8 cellular contexts compared by ENCODE assay signal in the genomic region with DNA sequence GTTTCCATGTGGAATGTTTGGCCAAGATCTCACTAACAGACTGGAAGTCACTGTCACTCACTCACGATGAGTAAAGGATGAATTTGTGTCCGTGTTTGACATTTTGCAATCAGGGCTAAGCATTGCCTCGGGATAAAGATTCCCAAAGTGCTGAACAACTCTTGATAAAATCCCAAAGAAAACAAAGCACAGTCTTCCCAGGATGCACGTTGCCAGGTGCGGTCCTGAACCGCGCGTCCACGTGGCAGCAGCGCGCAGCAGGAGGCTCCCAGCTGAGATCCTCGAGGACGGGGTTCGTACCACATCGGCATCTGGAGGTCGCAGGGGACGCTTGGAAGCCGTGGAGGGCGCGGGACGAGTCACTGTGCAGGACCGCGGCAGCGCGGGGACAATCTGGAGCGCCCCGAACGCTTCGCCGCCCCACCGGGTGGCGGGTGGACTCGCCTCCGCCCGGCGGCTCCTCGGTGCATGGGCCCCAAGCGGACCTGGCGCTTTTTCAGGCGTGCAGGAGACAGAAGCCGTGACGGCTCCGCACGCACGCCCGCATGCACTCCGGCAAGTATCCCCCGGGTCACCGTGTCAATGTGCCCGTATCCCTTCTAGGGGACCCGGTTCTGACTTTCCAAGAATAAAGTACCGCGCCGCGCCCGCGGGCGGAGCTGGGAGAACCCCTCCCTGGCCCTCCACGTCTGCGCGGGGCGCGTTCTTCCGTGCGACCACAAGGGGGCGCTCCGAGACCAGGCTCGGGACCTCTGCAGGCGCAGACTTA. TPM values are rescaled to one million over a fixed set of nuclear protein-coding genes. Genes with fewer than 3 reads are reported as not detected.
DNase-seq lines count a peak whose midpoint lies in the region; ATAC-seq and TF ChIP-seq lines count a peak whose summit lies in the region.

No MANE protein-coding gene starts in this region.

- no peak for DNase-seq in AG09309 (ENCODE audit: low read depth)
- peak; percentile 92 for DNase-seq in activated CD4-positive, alpha-beta memory T cell treated with anti-CD3 and anti-CD28 coated beads for 36 hours
- DNase-seq in epithelial cell of esophagus (ENCODE audit: low read depth): peak; percentile 94
- peak; percentile 85 for DNase-seq in myocyte (ENCODE audit: low read depth)
- peak; percentile 75 to 76 for DNase-seq in stimulated activated CD8-positive, alpha-beta memory T cell treated with anti-CD3 and anti-CD28 coated beads, Interleukin-7, amount 100 ng/mL, for 4 hours (ENCODE audit: low read depth in 2 of 2)
- no peak for DNase-seq in NCI-H1105 (lab: John Stamatoyannopoulos, UW)

- H3K9me3 Mint-ChIP-seq in activated CD4-positive, alpha-beta memory T cell treated with anti-CD3 and anti-CD28 coated beads for 36 hours: no peaks in the 10 kb centered on the region

- TF ChIP-seq CTCF in AG09309 (IDR thresholded peaks at IDR 0.05; ENCODE audit: control insufficient read depth, insufficient read depth, low read depth, low read length, missing control alignments) (peak; percentile 98), epithelial cell of esophagus (IDR thresholded peaks at IDR 0.05; ENCODE audit: insufficient read depth, low read depth, low read length, missing control alignments) (peak; percentile 92)

- CTCF ChIA-PET in activated CD4-positive, alpha-beta memory T cell treated with anti-CD3 and anti-CD28 coated beads for 36 hours (lab: Charles Lee): interaction anchor here (0.5 to 4.7 kb wide), 27 partner anchors 8 to 677 kb away, joined by 3 to 106 read pairs (median 3); a partner anchor contains a TSS

- POLR2A ChIA-PET in activated CD4-positive, alpha-beta memory T cell treated with anti-CD3 and anti-CD28 coated beads for 36 hours (lab: Charles Lee): no interaction called here

- peaks cover 5% of the 10 kb centered on the region for H3K4me1 Mint-ChIP-seq in activated CD4-positive, alpha-beta memory T cell treated with anti-CD3 and anti-CD28 coated beads for 36 hours (ENCODE audit: low read depth)

- H3K27ac Mint-ChIP-seq in activated CD4-positive, alpha-beta memory T cell treated with anti-CD3 and anti-CD28 coated beads for 36 hours: no peak overlapping the region

- no peaks in the 10 kb centered on the region for H3K36me3 Mint-ChIP-seq in activated CD4-positive, alpha-beta memory T cell treated with anti-CD3 and anti-CD28 coated beads for 36 hours

- peak; percentile 90 for ATAC-seq in GM19438 (IDR thresholded peaks at IDR 0.05; ENCODE audit: low read depth, unreplicated experiment)
- peak; percentile 80 for ATAC-seq in HG03571 (IDR thresholded peaks at IDR 0.05; ENCODE audit: unreplicated experiment)

- peaks cover 25% of the 10 kb centered on the region for H3K27me3 Mint-ChIP-seq in activated CD4-positive, alpha-beta memory T cell treated with anti-CD3 and anti-CD28 coated beads for 36 hours

- intact Hi-C loops in activated CD4-positive, alpha-beta memory T cell treated with anti-CD3 and anti-CD28 coated beads for 36 hours (cut with micrococcal nuclease): loop anchor here (1.0 to 10.0 kb wide), 5 partner anchors 71 to 921 kb away; a partner anchor contains a TSS

- peak overlapping the region; percentile 65 for H3K4me3 Mint-ChIP-seq in activated CD4-positive, alpha-beta memory T cell treated with anti-CD3 and anti-CD28 coated beads for 36 hours

- peak overlapping the region; percentile 34 for H3K4me3 ChIP-seq in AG09309 (ENCODE audit: control insufficient read depth, low read depth, low read length)
- peak overlapping the region; percentile 35 for H3K4me3 ChIP-seq in epithelial cell of esophagus (ENCODE audit: low read length)

RNA-seq across cellular contexts. Expression of a gene that starts 17.7 kb away (rescaled TPM):
- total RNA-seq in activated CD4-positive, alpha-beta memory T cell treated with anti-CD3 and anti-CD28 coated beads for 36 hours: not detected
- not detected in 2 replicates for total RNA-seq in myocyte
- not detected for polyA plus RNA-seq in myocyte (2012)

RNA-seq across cellular contexts. Expression of a gene that starts 36.1 kb away (rescaled TPM):
- not detected for total RNA-seq in activated CD4-positive, alpha-beta memory T cell treated with anti-CD3 and anti-CD28 coated beads for 36 hours
- 0.16 TPM in 1 of 2 replicates, not detected in the other for total RNA-seq in myocyte
- 0.13 TPM for polyA plus RNA-seq in myocyte (2012)

Comparison
In these comparisons a context has a peak if more than half of its experiments do, and no peak if none do; other contexts are left out.
1. DNase-seq: peak in activated CD4-positive, alpha-beta memory T cell treated with anti-CD3 and anti-CD28 coated beads for 36 hours (single experiment), epithelial cell of esophagus (single experiment), myocyte (single experiment) and stimulated activated CD8-positive, alpha-beta memory T cell treated with anti-CD3 and anti-CD28 coated beads, Interleukin-7, amount 100 ng/mL, for 4 hours (2 of 2); none in AG09309 (single experiment) and NCI-H1105 (single experiment).